ENCODE assay signal across 1 cellular context in the genomic region with DNA sequence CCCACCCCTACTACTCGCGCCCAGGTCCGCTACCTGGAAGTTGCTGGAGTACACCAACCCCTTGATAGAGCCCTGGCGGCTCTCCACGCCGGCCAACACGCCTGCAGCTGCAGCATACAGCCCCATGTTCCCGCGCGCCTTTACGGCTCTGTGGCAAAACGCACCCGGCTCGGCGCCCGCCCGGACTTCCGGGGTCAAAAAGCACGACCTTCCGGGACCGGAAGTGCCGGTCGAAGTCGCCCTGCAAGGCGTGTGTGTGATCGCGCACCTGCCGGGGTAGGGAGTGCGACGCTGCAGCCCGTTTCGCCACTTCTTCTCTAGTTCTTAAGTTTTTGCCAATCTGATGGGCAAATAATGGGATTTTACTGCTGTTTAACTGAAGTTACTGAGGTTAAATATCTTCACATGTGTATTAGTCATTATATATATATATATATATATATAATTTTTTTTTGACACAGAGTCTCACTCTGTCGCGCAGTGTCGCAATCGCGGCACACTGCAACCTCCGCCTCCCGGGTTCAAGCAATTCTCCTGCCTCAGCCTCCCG.
TF ChIP-seq lines count a peak whose summit lies in the region.

Gene NSUN5 (minus strand): TSS at position 162 of the 550 bp plus-strand sequence. CDS start 36 bp downstream, at position 126.

TF ChIP-seq in HepG2, 621 proteins besides CTCF, POLR2A, EP300 and RAD21 (continued from another document and continues in another):
- TF ChIP-seq FOXP4 (CRISPR knock-in tag; IDR thresholded peaks at IDR 0.05), result peak; percentile 62
- peak; percentile 43; the same call in 1 of the 2 replicates for TF ChIP-seq ZNF629 (CRISPR knock-in tag; conservative IDR thresholded peaks at IDR 0.05)
- TF ChIP-seq THAP11 (CRISPR knock-in tag; IDR thresholded peaks at IDR 0.05), result peak; percentile 90
- peak; percentile 97 for TF ChIP-seq KLF11 (CRISPR knock-in tag; IDR thresholded peaks at IDR 0.05)
- TF ChIP-seq, protein P1, sequence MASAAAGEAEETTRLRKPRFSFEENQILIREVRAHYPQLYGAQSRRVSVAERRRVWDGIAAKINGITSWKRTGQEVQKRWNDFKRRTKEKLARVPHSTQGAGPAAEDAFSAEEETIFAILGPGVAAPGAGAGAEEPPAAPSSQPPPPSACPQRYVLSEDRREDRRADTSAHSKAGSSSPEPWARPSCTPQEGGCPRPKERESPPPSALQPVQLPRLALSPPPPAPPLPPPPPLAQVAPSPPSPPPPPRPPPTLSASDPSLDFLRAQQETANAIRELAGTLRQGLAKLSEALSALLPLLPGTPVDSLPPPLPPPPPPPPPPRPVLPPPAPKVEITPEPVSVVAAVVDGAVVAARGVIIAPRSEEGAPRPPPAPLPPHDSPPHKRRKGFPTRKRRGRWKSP (CRISPR knock-in tag; IDR thresholded peaks at IDR 0.05), result peak; percentile 32; the same call in 1 of the 2 replicates
- peak; percentile 72; the same call in 1 of the 2 replicates for TF ChIP-seq SP140L (CRISPR knock-in tag; IDR thresholded peaks at IDR 0.05; ENCODE audit: borderline replicate concordance)
- TF ChIP-seq, protein P2, sequence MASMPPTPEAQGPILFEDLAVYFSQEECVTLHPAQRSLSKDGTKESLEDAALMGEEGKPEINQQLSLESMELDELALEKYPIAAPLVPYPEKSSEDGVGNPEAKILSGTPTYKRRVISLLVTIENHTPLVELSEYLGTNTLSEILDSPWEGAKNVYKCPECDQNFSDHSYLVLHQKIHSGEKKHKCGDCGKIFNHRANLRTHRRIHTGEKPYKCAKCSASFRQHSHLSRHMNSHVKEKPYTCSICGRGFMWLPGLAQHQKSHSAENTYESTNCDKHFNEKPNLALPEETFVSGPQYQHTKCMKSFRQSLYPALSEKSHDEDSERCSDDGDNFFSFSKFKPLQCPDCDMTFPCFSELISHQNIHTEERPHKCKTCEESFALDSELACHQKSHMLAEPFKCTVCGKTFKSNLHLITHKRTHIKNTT (CRISPR knock-in tag; IDR thresholded peaks at IDR 0.05), result no peak
- TF ChIP-seq ATM (IDR thresholded peaks at IDR 0.05; ENCODE audit: borderline replicate concordance), result no peak
- TF ChIP-seq BHLHE40 (IDR thresholded peaks at IDR 0.05; ENCODE audit: low read length), result no peak
- TF ChIP-seq LCORL (IDR thresholded peaks at IDR 0.05), result no peak
- TF ChIP-seq LCORL (CRISPR knock-in tag; IDR thresholded peaks at IDR 0.05), result no peak; the same call in 1 of the 2 replicates
- no peak for TF ChIP-seq IKZF1 (IDR thresholded peaks at IDR 0.05)
- TF ChIP-seq HMG20B (CRISPR knock-in tag; conservative IDR thresholded peaks at IDR 0.05), result peak; percentile 56; the same call in 1 of the 2 replicates
- peak in 1 of 2 experiments; percentile 83; a peak in 2 of 4 replicates for TF ChIP-seq KLF16 (CRISPR knock-in tag; IDR thresholded peaks at IDR 0.05)
- TF ChIP-seq ZNF776 (CRISPR knock-in tag; IDR thresholded peaks at IDR 0.05), result peak; percentile 62; the same call in 1 of the 2 replicates
- peak; percentile 34; the same call in 1 of the 2 replicates for TF ChIP-seq ZBTB21 (CRISPR knock-in tag; IDR thresholded peaks at IDR 0.05)
- no peak for TF ChIP-seq ZKSCAN5 (CRISPR knock-in tag; IDR thresholded peaks at IDR 0.05)
- TF ChIP-seq ZNF747 (CRISPR knock-in tag; IDR thresholded peaks at IDR 0.05; ENCODE audit: borderline replicate concordance), result peak; percentile 94
- TF ChIP-seq, protein P3, sequence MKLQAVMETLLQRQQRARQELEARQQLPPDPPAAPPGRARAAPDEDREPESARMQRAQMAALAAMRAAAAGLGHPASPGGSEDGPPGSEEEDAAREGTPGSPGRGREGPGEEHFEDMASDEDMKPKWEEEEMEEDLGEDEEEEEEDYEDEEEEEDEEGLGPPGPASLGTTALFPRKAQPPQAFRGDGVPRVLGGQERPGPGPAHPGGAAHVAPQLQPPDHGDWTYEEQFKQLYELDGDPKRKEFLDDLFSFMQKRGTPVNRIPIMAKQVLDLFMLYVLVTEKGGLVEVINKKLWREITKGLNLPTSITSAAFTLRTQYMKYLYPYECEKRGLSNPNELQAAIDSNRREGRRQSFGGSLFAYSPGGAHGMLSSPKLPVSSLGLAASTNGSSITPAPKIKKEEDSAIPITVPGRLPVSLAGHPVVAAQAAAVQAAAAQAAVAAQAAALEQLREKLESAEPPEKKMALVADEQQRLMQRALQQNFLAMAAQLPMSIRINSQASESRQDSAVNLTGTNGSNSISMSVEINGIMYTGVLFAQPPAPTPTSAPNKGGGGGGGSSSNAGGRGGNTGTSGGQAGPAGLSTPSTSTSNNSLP (IDR thresholded peaks at IDR 0.05; ENCODE audit: low read depth, low read length), result no peak
- TF ChIP-seq RELA (CRISPR knock-in tag; IDR thresholded peaks at IDR 0.05), result no peak
- TF ChIP-seq KDM3A (CRISPR knock-in tag; IDR thresholded peaks at IDR 0.05; ENCODE audit: low read depth), result 0 out of 2 replicates have a peak, but pooled peaks have one; percentile 35
- no peak for TF ChIP-seq ZNF20 (CRISPR knock-in tag; IDR thresholded peaks at IDR 0.05)
- TF ChIP-seq, protein P4, sequence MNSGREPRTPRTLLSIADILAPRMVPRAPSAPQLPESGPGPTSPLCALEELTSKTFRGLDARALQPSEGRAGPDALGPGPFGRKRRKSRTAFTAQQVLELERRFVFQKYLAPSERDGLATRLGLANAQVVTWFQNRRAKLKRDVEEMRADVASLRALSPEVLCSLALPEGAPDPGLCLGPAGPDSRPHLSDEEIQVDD (CRISPR knock-in tag; IDR thresholded peaks at IDR 0.05; ENCODE audit: borderline replicate concordance), result peak; percentile 87; the same call in 1 of the 2 replicates
- TF ChIP-seq ZNF710 (CRISPR knock-in tag; IDR thresholded peaks at IDR 0.05; ENCODE audit: borderline replicate concordance), result no peak
- TF ChIP-seq KLF13 (CRISPR knock-in tag; IDR thresholded peaks at IDR 0.05), result no peak
- no peak for TF ChIP-seq CHCHD3 (CRISPR knock-in tag; IDR thresholded peaks at IDR 0.05)
- TF ChIP-seq ZFX (CRISPR knock-in tag; IDR thresholded peaks at IDR 0.05; ENCODE audit: low read depth), result peak; percentile 80
- no peak for TF ChIP-seq ZBTB42 (CRISPR knock-in tag; IDR thresholded peaks at IDR 0.05)
- TF ChIP-seq SMARCC2 (IDR thresholded peaks at IDR 0.05), result no peak
- TF ChIP-seq ZFP37 (CRISPR knock-in tag; IDR thresholded peaks at IDR 0.05; ENCODE audit: borderline replicate concordance), result peak; percentile 90; the same call in 1 of the 2 replicates
- TF ChIP-seq ZNF335 (CRISPR knock-in tag; IDR thresholded peaks at IDR 0.05), result peak; percentile 39; the same call in 1 of the 2 replicates
- no peak for TF ChIP-seq SRSF1 (optimal IDR thresholded peaks at IDR 0.05; ENCODE audit: low read depth, low read length)
- no peak for TF ChIP-seq NAIF1 (CRISPR knock-in tag; IDR thresholded peaks at IDR 0.05; ENCODE audit: borderline replicate concordance)
- TF ChIP-seq ZNF891 (CRISPR knock-in tag; IDR thresholded peaks at IDR 0.05), result no peak
- no peak for TF ChIP-seq GLI4 (CRISPR knock-in tag; IDR thresholded peaks at IDR 0.05; ENCODE audit: borderline replicate concordance)
- no peak for TF ChIP-seq PTBP1 (IDR thresholded peaks at IDR 0.05; ENCODE audit: low read depth, low read length, poor library complexity, severe bottlenecking)
- no peak for TF ChIP-seq NPAS2 (CRISPR knock-in tag; IDR thresholded peaks at IDR 0.05; ENCODE audit: borderline replicate concordance)
- TF ChIP-seq ETV6 (CRISPR knock-in tag; conservative IDR thresholded peaks at IDR 0.05), result peak; percentile 96
- TF ChIP-seq KMT2B (CRISPR knock-in tag; IDR thresholded peaks at IDR 0.05), result peak; percentile 93
- no peak for TF ChIP-seq PHF21A (CRISPR knock-in tag; IDR thresholded peaks at IDR 0.05)
- peak; percentile 87 for TF ChIP-seq MED1 (CRISPR knock-in tag; IDR thresholded peaks at IDR 0.05)
- 0 out of 2 replicates have a peak, but pooled peaks have one; percentile 28 for TF ChIP-seq HCFC1 (IDR thresholded peaks at IDR 0.05; ENCODE audit: low read depth, low read length)
- TF ChIP-seq ATF3 (CRISPR knock-in tag; IDR thresholded peaks at IDR 0.05), result peak; percentile 53; the same call in 1 of the 2 replicates
- no peak for TF ChIP-seq GATA4 (IDR thresholded peaks at IDR 0.05; ENCODE audit: borderline replicate concordance, low read depth)
- TF ChIP-seq, protein P5, sequence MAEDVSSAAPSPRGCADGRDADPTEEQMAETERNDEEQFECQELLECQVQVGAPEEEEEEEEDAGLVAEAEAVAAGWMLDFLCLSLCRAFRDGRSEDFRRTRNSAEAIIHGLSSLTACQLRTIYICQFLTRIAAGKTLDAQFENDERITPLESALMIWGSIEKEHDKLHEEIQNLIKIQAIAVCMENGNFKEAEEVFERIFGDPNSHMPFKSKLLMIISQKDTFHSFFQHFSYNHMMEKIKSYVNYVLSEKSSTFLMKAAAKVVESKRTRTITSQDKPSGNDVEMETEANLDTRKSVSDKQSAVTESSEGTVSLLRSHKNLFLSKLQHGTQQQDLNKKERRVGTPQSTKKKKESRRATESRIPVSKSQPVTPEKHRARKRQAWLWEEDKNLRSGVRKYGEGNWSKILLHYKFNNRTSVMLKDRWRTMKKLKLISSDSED (CRISPR knock-in tag; IDR thresholded peaks at IDR 0.05), result no peak
- TF ChIP-seq, protein P6, sequence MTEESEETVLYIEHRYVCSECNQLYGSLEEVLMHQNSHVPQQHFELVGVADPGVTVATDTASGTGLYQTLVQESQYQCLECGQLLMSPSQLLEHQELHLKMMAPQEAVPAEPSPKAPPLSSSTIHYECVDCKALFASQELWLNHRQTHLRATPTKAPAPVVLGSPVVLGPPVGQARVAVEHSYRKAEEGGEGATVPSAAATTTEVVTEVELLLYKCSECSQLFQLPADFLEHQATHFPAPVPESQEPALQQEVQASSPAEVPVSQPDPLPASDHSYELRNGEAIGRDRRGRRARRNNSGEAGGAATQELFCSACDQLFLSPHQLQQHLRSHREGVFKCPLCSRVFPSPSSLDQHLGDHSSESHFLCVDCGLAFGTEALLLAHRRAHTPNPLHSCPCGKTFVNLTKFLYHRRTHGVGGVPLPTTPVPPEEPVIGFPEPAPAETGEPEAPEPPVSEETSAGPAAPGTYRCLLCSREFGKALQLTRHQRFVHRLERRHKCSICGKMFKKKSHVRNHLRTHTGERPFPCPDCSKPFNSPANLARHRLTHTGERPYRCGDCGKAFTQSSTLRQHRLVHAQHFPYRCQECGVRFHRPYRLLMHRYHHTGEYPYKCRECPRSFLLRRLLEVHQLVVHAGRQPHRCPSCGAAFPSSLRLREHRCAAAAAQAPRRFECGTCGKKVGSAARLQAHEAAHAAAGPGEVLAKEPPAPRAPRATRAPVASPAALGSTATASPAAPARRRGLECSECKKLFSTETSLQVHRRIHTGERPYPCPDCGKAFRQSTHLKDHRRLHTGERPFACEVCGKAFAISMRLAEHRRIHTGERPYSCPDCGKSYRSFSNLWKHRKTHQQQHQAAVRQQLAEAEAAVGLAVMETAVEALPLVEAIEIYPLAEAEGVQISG (CRISPR knock-in tag; IDR thresholded peaks at IDR 0.05), result peak; percentile 91
- TF ChIP-seq TBL1XR1 (IDR thresholded peaks at IDR 0.05; ENCODE audit: borderline replicate concordance, low read length, partially characterized antibody), result no peak
- TF ChIP-seq HDAC2 (CRISPR knock-in tag; IDR thresholded peaks at IDR 0.05), result peak; percentile 83
- TF ChIP-seq ZNF274 (CRISPR knock-in tag; IDR thresholded peaks at IDR 0.05), result peak; percentile 68; the same call in 1 of the 2 replicates
- TF ChIP-seq, protein P7, sequence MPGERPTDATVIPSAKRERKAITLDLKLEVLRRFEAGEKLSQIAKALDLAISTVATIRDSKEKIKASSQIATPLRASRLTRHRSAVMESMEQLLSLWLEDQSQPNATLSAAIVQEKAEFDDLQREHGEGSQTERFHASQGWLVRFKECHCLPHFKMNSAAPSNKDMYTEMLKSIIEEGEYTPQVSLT (CRISPR knock-in tag; IDR thresholded peaks at IDR 0.05; ENCODE audit: borderline replicate concordance, low read depth), result no peak
- peak; percentile 90 for TF ChIP-seq ZNF83 (CRISPR knock-in tag; IDR thresholded peaks at IDR 0.05; ENCODE audit: borderline replicate concordance)
- TF ChIP-seq HIC2 (CRISPR knock-in tag; IDR thresholded peaks at IDR 0.05; ENCODE audit: low read depth), result no peak
